8 cellular contexts compared by ENCODE assay signal in the genomic region with DNA sequence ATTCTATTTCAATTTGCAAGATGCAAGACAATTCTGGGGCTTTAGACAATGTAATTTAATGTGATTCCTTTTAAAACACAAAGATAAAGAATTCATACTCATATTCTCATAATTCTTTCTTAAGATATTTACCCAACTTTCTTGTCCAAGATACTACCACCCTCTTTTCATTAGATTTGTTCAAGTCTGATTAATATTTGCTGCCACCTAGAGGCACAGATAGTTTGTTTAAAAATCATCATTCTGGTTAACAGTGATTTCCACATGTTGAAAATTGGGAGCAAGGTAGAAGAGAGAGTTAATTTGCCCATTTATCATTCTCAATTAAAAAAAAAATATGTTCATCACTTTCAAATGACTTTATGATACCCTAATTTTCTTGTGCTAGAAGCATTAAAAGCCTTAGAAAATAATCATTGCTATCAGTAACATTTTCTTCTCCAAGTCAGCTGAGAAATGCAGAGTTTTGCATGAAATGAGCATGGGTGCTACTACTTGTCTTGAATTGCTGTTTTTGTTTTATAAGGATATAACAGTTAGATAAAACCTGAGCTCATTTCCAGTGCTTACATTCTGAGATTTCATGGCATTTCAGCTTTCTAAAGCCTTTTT. TPM values are rescaled to one million over a fixed set of nuclear protein-coding genes. Genes with fewer than 3 reads are reported as not detected.
DNase-seq lines count a peak whose midpoint lies in the region; ATAC-seq and TF ChIP-seq lines count a peak whose summit lies in the region.

No MANE protein-coding gene starts in this region.

- DNase-seq in CD4-positive, alpha-beta T cell: no peak
- no peak for DNase-seq in brain microvascular endothelial cell
- DNase-seq in mesenchymal stem cell: peak; percentile 43
- no peak for DNase-seq in activated CD4-positive, alpha-beta T cell treated with anti-CD3 and anti-CD28 coated beads, Interleukin-2, amount 50 U/mL, for 48 hours
- DNase-seq in middle frontal gyrus (ENCODE audit: extremely low spot score, low spot score): no peak
- DNase-seq in H7: no peak
- no peak for DNase-seq in activated CD4-positive, alpha-beta T cell treated with anti-CD3 and anti-CD28 coated beads, Interleukin-2, amount 50 U/mL, for 1 hour

- H3K27ac Mint-ChIP-seq in CD4-positive, alpha-beta T cell: no peak overlapping the region

- no peak overlapping the region for H2AFZ ChIP-seq in mesenchymal stem cell (ENCODE audit: low read depth, low read length)

- H3K27me3 Mint-ChIP-seq in CD4-positive, alpha-beta T cell: no peaks in the 10 kb centered on the region

- H3K4me3 ChIP-seq in brain microvascular endothelial cell (ENCODE audit: low read depth, low read length) (no peak overlapping the region), mesenchymal stem cell (ENCODE audit: insufficient read depth in 1 of 2, low read depth in 1 of 2, low read length in 2 of 2) (no peak overlapping the region), H7 (ENCODE audit: insufficient read depth, low read depth, low read length) (no peak overlapping the region)

- H2BK12ac ChIP-seq in mesenchymal stem cell (ENCODE audit: low read length in 2 of 2): no peak overlapping the region

- in situ Hi-C loops in brain microvascular endothelial cell (cut with HindIII; ENCODE audit: low pct_ligation_motif_present, low sequenced_read_pairs): no loop called here

- no peak overlapping the region for H3K14ac ChIP-seq in mesenchymal stem cell (ENCODE audit: low read length in 2 of 2)

- H3K23ac ChIP-seq in mesenchymal stem cell (ENCODE audit: low read length in 2 of 2): no peak overlapping the region

- TF ChIP-seq RAD21 in Ishikawa (IDR thresholded peaks at IDR 0.05; ENCODE audit: low read depth): peak; percentile 55

- no peak for ATAC-seq in CD4-positive, alpha-beta T cell (ENCODE audit: poor library complexity)

- H3K36me3 Mint-ChIP-seq in CD4-positive, alpha-beta T cell (ENCODE audit: low read depth): peaks cover 91% of the 10 kb centered on the region

- intact Hi-C loops in CD4-positive, alpha-beta T cell (cut with DNase I, micrococcal nuclease): no loop called here

- no peak overlapping the region for H3K18ac ChIP-seq in mesenchymal stem cell (ENCODE audit: low read depth in 1 of 2, low read length in 2 of 2)

- H3K9me3 Mint-ChIP-seq in CD4-positive, alpha-beta T cell: no peaks in the 10 kb centered on the region

- H3K27ac ChIP-seq in CD4-positive, alpha-beta T cell (ENCODE audit: low read depth, low read length): no peak overlapping the region
- H3K27ac ChIP-seq in brain microvascular endothelial cell: no peak overlapping the region
- no peak overlapping the region for H3K27ac ChIP-seq in mesenchymal stem cell (ENCODE audit: low read length, poor library complexity, severe bottlenecking)

- H2AK5ac ChIP-seq in mesenchymal stem cell (ENCODE audit: low read length, severe bottlenecking): no peak overlapping the region

- no peaks in the 10 kb centered on the region for H3K4me1 Mint-ChIP-seq in CD4-positive, alpha-beta T cell (ENCODE audit: low read depth)

- no peak overlapping the region for H3K4me3 Mint-ChIP-seq in CD4-positive, alpha-beta T cell

- no peak overlapping the region for H2BK5ac ChIP-seq in mesenchymal stem cell (ENCODE audit: low read depth, low read length, poor library complexity, severe bottlenecking)

- H4K91ac ChIP-seq in mesenchymal stem cell (ENCODE audit: low read length): no peak overlapping the region

- no peak overlapping the region for H2BK120ac ChIP-seq in mesenchymal stem cell (ENCODE audit: low read depth, low read length)

- H3K79me1 ChIP-seq in mesenchymal stem cell (replicated peaks; ENCODE audit: low read length, poor library complexity, severe bottlenecking): peaks cover 20% of the 10 kb centered on the region

- H3K27me3 ChIP-seq in CD4-positive, alpha-beta T cell (ENCODE audit: control insufficient read depth, insufficient read depth, low read length): no peaks in the 10 kb centered on the region
- H3K27me3 ChIP-seq in brain microvascular endothelial cell (replicated peaks) (no peaks in the 10 kb centered on the region), mesenchymal stem cell (ENCODE audit: control insufficient read depth in 1 of 2, insufficient read depth in 1 of 2, low read length in 2 of 2) (no peaks in the 10 kb centered on the region), H7 (ENCODE audit: control insufficient read depth, insufficient read depth, low read length) (no peaks in the 10 kb centered on the region)

- no peaks in the 10 kb centered on the region for H3K9me3 ChIP-seq in CD4-positive, alpha-beta T cell (ENCODE audit: control insufficient read depth, low read length)
- H3K9me3 ChIP-seq in mesenchymal stem cell (ENCODE audit: control insufficient read depth, low read length): peaks cover 5% of the 10 kb centered on the region

- no peaks in the 10 kb centered on the region for H3K4me1 ChIP-seq in mesenchymal stem cell (ENCODE audit: control insufficient read depth, insufficient read depth, low read depth, low read length)

- CTCF ChIA-PET in CD4-positive, alpha-beta T cell (lab: Charles Lee): interaction anchor here (0.9 kb wide), 1 partner anchor 9 kb away, joined by 3 read pairs; no protein-coding TSS in a partner anchor

- H3K4ac ChIP-seq in mesenchymal stem cell (ENCODE audit: low read depth in 1 of 2, low read length in 2 of 2): no peak overlapping the region

- peak; percentile 38 for TF ChIP-seq CTCF in CD4-positive, alpha-beta T cell (IDR thresholded peaks at IDR 0.05)
- TF ChIP-seq CTCF in brain microvascular endothelial cell (IDR thresholded peaks at IDR 0.05; ENCODE audit: low read depth, low read length, missing control alignments): peak; percentile 34

- H4K8ac ChIP-seq in mesenchymal stem cell (ENCODE audit: low read length): no peak overlapping the region

- H3K36me3 ChIP-seq in brain microvascular endothelial cell (replicated peaks) (peaks cover 36% of the 10 kb centered on the region), mesenchymal stem cell (ENCODE audit: control insufficient read depth in 1 of 2, insufficient read depth in 2 of 2, low read depth in 1 of 2, low read length in 2 of 2) (peaks cover 21 to 82% of the 10 kb centered on the region in 2 experiments), H7 (replicated peaks; ENCODE audit: control insufficient read depth, insufficient read depth, low read length) (peaks cover 13% of the 10 kb centered on the region)

- H3K9ac ChIP-seq in mesenchymal stem cell (ENCODE audit: low read length): no peak overlapping the region

- POLR2A ChIA-PET in CD4-positive, alpha-beta T cell (lab: Charles Lee): no interaction called here

- TF ChIP-seq EP300 in Ishikawa (IDR thresholded peaks at IDR 0.05; ENCODE audit: borderline replicate concordance): no peak

- no peak overlapping the region for H2BK15ac ChIP-seq in mesenchymal stem cell (ENCODE audit: low read depth, poor library complexity, severe bottlenecking)

- no peak overlapping the region for H3K4me2 ChIP-seq in mesenchymal stem cell (ENCODE audit: low read length, poor library complexity, severe bottlenecking)

TF ChIP-seq in Ishikawa, 13 proteins besides CTCF, POLR2A, EP300 and RAD21:
- TF ChIP-seq YY1 (IDR thresholded peaks at IDR 0.05; ENCODE audit: low read depth) (no peak), CEBPB (IDR thresholded peaks at IDR 0.05) (no peak), CREB1 (IDR thresholded peaks at IDR 0.05; ENCODE audit: low read depth) (no peak), TCF12 (IDR thresholded peaks at IDR 0.05; ENCODE audit: low read depth) (no peak)
- TF ChIP-seq, protein P1, sequence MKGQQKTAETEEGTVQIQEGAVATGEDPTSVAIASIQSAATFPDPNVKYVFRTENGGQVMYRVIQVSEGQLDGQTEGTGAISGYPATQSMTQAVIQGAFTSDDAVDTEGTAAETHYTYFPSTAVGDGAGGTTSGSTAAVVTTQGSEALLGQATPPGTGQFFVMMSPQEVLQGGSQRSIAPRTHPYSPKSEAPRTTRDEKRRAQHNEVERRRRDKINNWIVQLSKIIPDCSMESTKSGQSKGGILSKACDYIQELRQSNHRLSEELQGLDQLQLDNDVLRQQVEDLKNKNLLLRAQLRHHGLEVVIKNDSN (IDR thresholded peaks at IDR 0.05): no peak

RNA-seq across cellular contexts. Expression of gene TAMM41, which starts 11.6 kb away (rescaled TPM):
- 10 to 100 TPM; 19.7 to 22.0 TPM for total RNA-seq in CD4-positive, alpha-beta T cell
- 12.5 TPM for polyA plus RNA-seq in mesenchymal stem cell (2013, experiment 1 of 2)
- polyA plus RNA-seq in mesenchymal stem cell (2013, experiment 2 of 2): 13.9 TPM
- 6.4 and 9.0 TPM in 2 replicates for total RNA-seq in H7 (2014; rRNA removed; shearing (Covaris generic))
